Comparison of ENCODE assay signal across 1 cellular context in the genomic region with DNA sequence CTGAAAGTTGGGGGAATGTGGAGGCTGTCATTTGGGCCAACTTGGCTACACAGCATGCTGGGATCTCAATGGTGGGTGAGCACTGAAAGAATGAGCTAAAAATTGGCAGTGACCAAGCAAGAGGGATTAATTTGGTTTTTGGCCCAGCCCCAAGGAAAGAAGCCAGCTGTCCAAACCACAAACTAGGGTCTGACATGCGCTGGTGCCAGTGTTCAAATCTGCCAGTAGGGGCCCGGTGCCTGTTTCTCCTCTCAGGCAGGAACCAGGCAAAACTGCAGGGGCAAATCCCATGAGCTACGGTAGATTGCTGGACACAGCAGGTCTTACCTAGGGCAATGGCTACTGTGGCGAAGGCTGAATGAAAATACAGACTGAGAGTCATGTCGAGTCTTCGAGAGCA.
TF ChIP-seq lines count a peak whose summit lies in the region.

No MANE protein-coding gene starts in this region.

TF ChIP-seq in GM23338, 12 proteins besides CTCF, POLR2A, EP300 and RAD21 (continued from another document):
- TF ChIP-seq ZNF462 (CRISPR knock-in tag; IDR thresholded peaks at IDR 0.05) = no peak
- TF ChIP-seq EZH2 (IDR thresholded peaks at IDR 0.05; ENCODE audit: low read depth, unreplicated experiment) = no peak
- TF ChIP-seq POLR2AphosphoS5 (IDR thresholded peaks at IDR 0.05; ENCODE audit: low read depth) = no peak
- TF ChIP-seq ZNF331 (CRISPR knock-in tag; IDR thresholded peaks at IDR 0.05; ENCODE audit: low read depth) = no peak
- TF ChIP-seq JUNB (IDR thresholded peaks at IDR 0.05; ENCODE audit: unreplicated experiment) = no peak
- no peak for TF ChIP-seq ZNF114 (CRISPR knock-in tag; IDR thresholded peaks at IDR 0.05)
- TF ChIP-seq NANOG (IDR thresholded peaks at IDR 0.05; ENCODE audit: borderline replicate concordance) = no peak
- TF ChIP-seq, protein P1, sequence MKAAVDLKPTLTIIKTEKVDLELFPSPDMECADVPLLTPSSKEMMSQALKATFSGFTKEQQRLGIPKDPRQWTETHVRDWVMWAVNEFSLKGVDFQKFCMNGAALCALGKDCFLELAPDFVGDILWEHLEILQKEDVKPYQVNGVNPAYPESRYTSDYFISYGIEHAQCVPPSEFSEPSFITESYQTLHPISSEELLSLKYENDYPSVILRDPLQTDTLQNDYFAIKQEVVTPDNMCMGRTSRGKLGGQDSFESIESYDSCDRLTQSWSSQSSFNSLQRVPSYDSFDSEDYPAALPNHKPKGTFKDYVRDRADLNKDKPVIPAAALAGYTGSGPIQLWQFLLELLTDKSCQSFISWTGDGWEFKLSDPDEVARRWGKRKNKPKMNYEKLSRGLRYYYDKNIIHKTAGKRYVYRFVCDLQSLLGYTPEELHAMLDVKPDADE (IDR thresholded peaks at IDR 0.05) = no peak
- no peak for TF ChIP-seq EZH2phosphoT487 (IDR thresholded peaks at IDR 0.05; ENCODE audit: unreplicated experiment)
